1 cellular context compared by ENCODE assay signal in the genomic region with DNA sequence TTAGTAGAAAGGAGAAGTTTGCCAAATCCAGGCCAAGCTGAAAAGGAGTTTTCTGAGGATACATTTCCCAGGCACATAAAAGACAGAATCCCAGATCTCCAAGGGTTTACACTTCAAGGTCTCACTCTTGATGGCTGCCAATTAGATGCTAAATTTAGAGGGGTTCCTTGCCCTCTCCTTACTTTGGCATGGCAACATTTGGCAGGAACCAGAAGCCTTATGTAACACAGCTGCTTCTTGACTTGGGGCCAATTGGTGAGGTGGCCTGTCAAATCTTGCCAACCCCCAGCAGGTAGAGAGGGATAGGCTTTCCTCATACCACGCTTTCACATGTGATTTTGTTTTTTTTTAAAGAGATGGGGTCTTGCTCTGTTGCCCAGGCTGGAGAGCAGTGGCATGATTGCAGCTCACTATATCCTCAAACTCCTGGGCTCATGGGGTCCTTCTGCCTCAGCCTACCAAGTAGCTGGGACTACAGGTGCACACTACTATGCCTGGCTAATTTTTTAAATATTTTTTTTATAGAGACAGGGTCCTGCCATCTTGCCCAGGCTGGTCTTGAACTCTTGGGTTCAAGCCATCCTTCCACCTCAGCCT.
TF ChIP-seq lines count a peak whose summit lies in the region.

No MANE protein-coding gene starts in this region.

TF ChIP-seq in HepG2, 621 proteins besides CTCF, POLR2A, EP300 and RAD21:
- no peak for TF ChIP-seq BORCS8-MEF2B (CRISPR knock-in tag; IDR thresholded peaks at IDR 0.05)
- TF ChIP-seq ZNF556 (CRISPR knock-in tag; IDR thresholded peaks at IDR 0.05; ENCODE audit: borderline replicate concordance), result no peak
- TF ChIP-seq TAF1 (CRISPR knock-in tag; IDR thresholded peaks at IDR 0.05), result no peak
- no peak for TF ChIP-seq TBX2 (CRISPR knock-in tag; IDR thresholded peaks at IDR 0.05; ENCODE audit: borderline replicate concordance)
- TF ChIP-seq SETDB1 (CRISPR knock-in tag; IDR thresholded peaks at IDR 0.05; ENCODE audit: borderline replicate concordance), result no peak
- no peak for TF ChIP-seq ZNF20 (CRISPR knock-in tag; IDR thresholded peaks at IDR 0.05)
- TF ChIP-seq ZNF839 (CRISPR knock-in tag; IDR thresholded peaks at IDR 0.05; ENCODE audit: borderline replicate concordance), result no peak
- no peak for TF ChIP-seq MLLT10 (CRISPR knock-in tag; IDR thresholded peaks at IDR 0.05)
- TF ChIP-seq, protein P1, sequence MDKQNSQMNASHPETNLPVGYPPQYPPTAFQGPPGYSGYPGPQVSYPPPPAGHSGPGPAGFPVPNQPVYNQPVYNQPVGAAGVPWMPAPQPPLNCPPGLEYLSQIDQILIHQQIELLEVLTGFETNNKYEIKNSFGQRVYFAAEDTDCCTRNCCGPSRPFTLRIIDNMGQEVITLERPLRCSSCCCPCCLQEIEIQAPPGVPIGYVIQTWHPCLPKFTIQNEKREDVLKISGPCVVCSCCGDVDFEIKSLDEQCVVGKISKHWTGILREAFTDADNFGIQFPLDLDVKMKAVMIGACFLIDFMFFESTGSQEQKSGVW (CRISPR knock-in tag; IDR thresholded peaks at IDR 0.05; ENCODE audit: borderline replicate concordance), result no peak
- TF ChIP-seq ZNF501 (CRISPR knock-in tag; IDR thresholded peaks at IDR 0.05), result no peak
- no peak for TF ChIP-seq KDM5A (IDR thresholded peaks at IDR 0.05; ENCODE audit: borderline replicate concordance, low read length)
- no peak for TF ChIP-seq KDM6A (CRISPR knock-in tag; IDR thresholded peaks at IDR 0.05; ENCODE audit: low read depth)
- TF ChIP-seq SOX5 (CRISPR knock-in tag; IDR thresholded peaks at IDR 0.05; ENCODE audit: borderline replicate concordance), result no peak
- TF ChIP-seq ZNF850 (CRISPR knock-in tag; conservative IDR thresholded peaks at IDR 0.05), result no peak
- no peak for TF ChIP-seq ZNF776 (CRISPR knock-in tag; IDR thresholded peaks at IDR 0.05)
